ENCODE assay signal across 8 cellular contexts in the genomic region with DNA sequence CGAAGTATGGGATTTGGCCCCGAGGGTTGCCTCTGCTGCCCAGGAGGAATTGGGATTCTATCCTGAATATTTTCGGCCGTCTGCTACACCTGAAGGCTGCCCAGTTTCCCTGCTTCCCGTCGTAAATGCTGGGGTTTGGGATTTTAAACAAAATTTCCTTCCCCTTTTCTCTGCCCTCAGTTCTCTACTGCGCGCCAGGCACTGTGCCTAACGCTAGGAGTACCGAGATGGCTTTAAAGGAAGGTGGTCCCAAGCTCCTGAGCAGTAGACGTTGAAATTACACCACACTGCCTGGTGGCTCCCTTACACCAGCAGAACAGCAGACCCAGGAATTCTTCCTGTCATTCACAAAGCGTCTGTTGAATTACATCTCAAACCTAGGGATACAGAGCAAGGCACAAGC. TPM values are rescaled to one million over a fixed set of nuclear protein-coding genes. Genes with fewer than 3 reads are reported as not detected.
A peak's percentile ranks its signal among the peaks of the same experiment; 100 is the strongest.
DNase-seq lines count a peak whose midpoint lies in the region; ATAC-seq, FAIRE-seq and TF ChIP-seq lines count a peak whose summit lies in the region.

No MANE protein-coding gene starts in this region.

- peak; percentile 13 for ATAC-seq in CD8-positive, alpha-beta T cell
- ATAC-seq in right cardiac atrium (peak; percentile 5 to 27), GM18520 (IDR thresholded peaks at IDR 0.05; ENCODE audit: unreplicated experiment) (no peak)

- no peaks in the 10 kb centered on the region for H3K9me3 ChIP-seq in CD8-positive, alpha-beta T cell (ENCODE audit: low read length)
- H3K9me3 ChIP-seq in HUES48 (ENCODE audit: control insufficient read depth, insufficient read depth, low read length) (no peaks in the 10 kb centered on the region), right cardiac atrium (ENCODE audit: control insufficient read depth, low read length) (no peaks in the 10 kb centered on the region), skeletal muscle satellite cell (replicated peaks; ENCODE audit: low read length) (no peaks in the 10 kb centered on the region)

- H3K27me3 ChIP-seq in CD8-positive, alpha-beta T cell (ENCODE audit: insufficient read depth, low read length): no peaks in the 10 kb centered on the region
- H3K27me3 ChIP-seq in HUES48 (ENCODE audit: control insufficient read depth, insufficient read depth, low read length) (no peaks in the 10 kb centered on the region), right cardiac atrium (ENCODE audit: control insufficient read depth, insufficient read depth) (no peaks in the 10 kb centered on the region), skeletal muscle satellite cell (ENCODE audit: control insufficient read depth, insufficient read depth, low read length) (peaks cover 10% of the 10 kb centered on the region)

- POLR2A ChIA-PET in CD8-positive, alpha-beta T cell (lab: Charles Lee): no interaction called here

- H3K36me3 ChIP-seq in CD8-positive, alpha-beta T cell (ENCODE audit: insufficient read depth, low read length): no peaks in the 10 kb centered on the region
- H3K36me3 ChIP-seq in HUES48 (ENCODE audit: control insufficient read depth, insufficient read depth, low read length) (peaks cover 18% of the 10 kb centered on the region), skeletal muscle satellite cell (ENCODE audit: insufficient read depth, low read length) (peaks cover 23% of the 10 kb centered on the region)

- H3K9ac ChIP-seq in HUES48 (ENCODE audit: low read depth, low read length): no peak overlapping the region
- peak overlapping the region; percentile 75 for H3K9ac ChIP-seq in skeletal muscle satellite cell (ENCODE audit: low read depth, low read length)

- H3K9me3 Mint-ChIP-seq in CD8-positive, alpha-beta T cell: no peaks in the 10 kb centered on the region
- peaks cover 5% of the 10 kb centered on the region for H3K9me3 Mint-ChIP-seq in activated T-helper 2 cell treated with anti-CD3 and anti-CD28 coated beads, Interferon-gamma antibody, Interleukin-2, Interleukin-4, amounts not matched to agents 10 μg/mL and 5 μg/mL and 100 μg/mL, durations not matched to agents 14 hours and 24 hours and 36 hours

- H3K4me3 ChIP-seq in CD8-positive, alpha-beta T cell (ENCODE audit: low read depth, low read length): peak overlapping the region; percentile 76
- H3K4me3 ChIP-seq in HUES48 (ENCODE audit: low read depth, low read length) (peak overlapping the region; percentile 67), right cardiac atrium (ENCODE audit: low read length) (peak overlapping the region; percentile 97), skeletal muscle satellite cell (ENCODE audit: low read length) (peak overlapping the region; percentile 99)

- peaks cover 31% of the 10 kb centered on the region for H3K4me1 ChIP-seq in CD8-positive, alpha-beta T cell (ENCODE audit: insufficient read depth, low read length)
- H3K4me1 ChIP-seq in HUES48 (ENCODE audit: control insufficient read depth, insufficient read depth, low read length): peaks cover 14% of the 10 kb centered on the region
- H3K4me1 ChIP-seq in right cardiac atrium (ENCODE audit: control insufficient read depth, insufficient read depth, low read length): peaks cover 3% of the 10 kb centered on the region
- peaks cover 14% of the 10 kb centered on the region for H3K4me1 ChIP-seq in skeletal muscle satellite cell (ENCODE audit: control insufficient read depth, insufficient read depth, low read length)

- H3K27me3 Mint-ChIP-seq in CD8-positive, alpha-beta T cell (ENCODE audit: low read depth): no peaks in the 10 kb centered on the region
- peaks cover 3% of the 10 kb centered on the region for H3K27me3 Mint-ChIP-seq in activated T-helper 2 cell treated with anti-CD3 and anti-CD28 coated beads, Interferon-gamma antibody, Interleukin-2, Interleukin-4, amounts not matched to agents 10 μg/mL and 5 μg/mL and 100 μg/mL, durations not matched to agents 14 hours and 24 hours and 36 hours (ENCODE audit: low read depth)

- peak in 2 of 7 experiments; percentile 6 to 57 for DNase-seq in CD8-positive, alpha-beta T cell
- DNase-seq in activated T-helper 2 cell treated with anti-CD3 and anti-CD28 coated beads, Interferon-gamma antibody, Interleukin-2, Interleukin-4, amounts not matched to agents 10 μg/mL and 5 μg/mL and 100 μg/mL, durations not matched to agents 14 hours and 24 hours and 36 hours (ENCODE audit: low spot score): no peak
- DNase-seq in right cardiac atrium (no peak), D721Med (ENCODE audit: insufficient read length, low spot score) (no peak), NCI-H774 (lab: John Stamatoyannopoulos, UW) (no peak)

- peaks cover 41% of the 10 kb centered on the region for H3K4me1 Mint-ChIP-seq in CD8-positive, alpha-beta T cell (ENCODE audit: low read depth)
- H3K4me1 Mint-ChIP-seq in activated T-helper 2 cell treated with anti-CD3 and anti-CD28 coated beads, Interferon-gamma antibody, Interleukin-2, Interleukin-4, amounts not matched to agents 10 μg/mL and 5 μg/mL and 100 μg/mL, durations not matched to agents 14 hours and 24 hours and 36 hours (ENCODE audit: low read depth): peaks cover 27% of the 10 kb centered on the region

- intact Hi-C loops in CD8-positive, alpha-beta T cell (cut with DNase I, micrococcal nuclease): loop anchor here (1.0 to 5.0 kb wide), 18 partner anchors 76 to 1951 kb away; partner anchors contain the start of genes PWP1 (in 2 of the 2), SSH1 (in 2 of the 2), ALKBH2 (in 1 of the 2) and CKAP4 (in 1 of the 2)
- intact Hi-C loops in activated T-helper 2 cell treated with anti-CD3 and anti-CD28 coated beads, Interferon-gamma antibody, Interleukin-2, Interleukin-4, amounts not matched to agents 10 μg/mL and 5 μg/mL and 100 μg/mL, durations not matched to agents 14 hours and 24 hours and 36 hours (cut with micrococcal nuclease): loop anchor here (1.0 to 2.0 kb wide), 2 partner anchors 76 to 123 kb away; partner anchors contain the start of gene PWP1
- intact Hi-C loops in right cardiac atrium (cut with DNase I): loop anchor here in 1 of 4 donors (5.0 kb wide), 1 partner anchor 126 kb away; no protein-coding TSS in a partner anchor

- no peak for FAIRE-seq in D721Med (lab: Jason Lieb, UNC)

- WGBS in right cardiac atrium: under 1% methylated on average over 12 of the region's 12 CpGs

- H3K36me3 Mint-ChIP-seq in CD8-positive, alpha-beta T cell: peaks cover 20% of the 10 kb centered on the region
- H3K36me3 Mint-ChIP-seq in activated T-helper 2 cell treated with anti-CD3 and anti-CD28 coated beads, Interferon-gamma antibody, Interleukin-2, Interleukin-4, amounts not matched to agents 10 μg/mL and 5 μg/mL and 100 μg/mL, durations not matched to agents 14 hours and 24 hours and 36 hours (ENCODE audit: low read depth): peaks cover 33% of the 10 kb centered on the region

- peak overlapping the region; percentile 89 for H3K4me3 Mint-ChIP-seq in CD8-positive, alpha-beta T cell
- H3K4me3 Mint-ChIP-seq in activated T-helper 2 cell treated with anti-CD3 and anti-CD28 coated beads, Interferon-gamma antibody, Interleukin-2, Interleukin-4, amounts not matched to agents 10 μg/mL and 5 μg/mL and 100 μg/mL, durations not matched to agents 14 hours and 24 hours and 36 hours (ENCODE audit: low read depth): peak overlapping the region; percentile 83

- H3K27ac Mint-ChIP-seq in CD8-positive, alpha-beta T cell: peak overlapping the region; percentile 90
- H3K27ac Mint-ChIP-seq in activated T-helper 2 cell treated with anti-CD3 and anti-CD28 coated beads, Interferon-gamma antibody, Interleukin-2, Interleukin-4, amounts not matched to agents 10 μg/mL and 5 μg/mL and 100 μg/mL, durations not matched to agents 14 hours and 24 hours and 36 hours: peak overlapping the region; percentile 38

- CTCF ChIA-PET in CD8-positive, alpha-beta T cell (lab: Charles Lee): interaction anchor here (1.8 kb wide), 1 partner anchor 751 kb away, joined by 5 read pairs; no protein-coding TSS in a partner anchor

- peak overlapping the region; percentile 97 for H3K4me2 ChIP-seq in skeletal muscle satellite cell (ENCODE audit: low read length)

- TF ChIP-seq CTCF in CD8-positive, alpha-beta T cell (IDR thresholded peaks at IDR 0.05): no peak
- no peak for TF ChIP-seq CTCF in D721Med (IDR thresholded peaks at IDR 0.05; ENCODE audit: insufficient read depth, missing control alignments)

- peak overlapping the region; percentile 83 for H3K27ac ChIP-seq in CD8-positive, alpha-beta T cell (ENCODE audit: low read depth, low read length)
- H3K27ac ChIP-seq in HUES48 (ENCODE audit: low read depth, low read length) (no peak overlapping the region), right cardiac atrium (ENCODE audit: low read length) (peak overlapping the region; percentile 32)

RNA-seq across cellular contexts. Expression of gene PRDM4, which starts 0.6 kb away (rescaled TPM):
- 10 to 100 TPM; 44.9 to 46.0 TPM for total RNA-seq in CD8-positive, alpha-beta T cell
- 30.5 and 34.4 TPM in 2 replicates for total RNA-seq in activated T-helper 2 cell treated with anti-CD3 and anti-CD28 coated beads, Interferon-gamma antibody, Interleukin-2, Interleukin-4, amounts not matched to agents 10 μg/mL and 5 μg/mL and 100 μg/mL, durations not matched to agents 14 hours and 24 hours and 36 hours
- total RNA-seq in right cardiac atrium: 10 to 100 TPM; 11.6 to 14.9 (median 14.0) TPM
- 6.3 TPM for polyA plus RNA-seq in right cardiac atrium
- total RNA-seq in skeletal muscle satellite cell (2012; rRNA removed): 35.2 and 37.8 TPM in 2 replicates

RNA-seq across cellular contexts. Expression of gene ASCL4, which starts 13.0 kb away (rescaled TPM):
- total RNA-seq in CD8-positive, alpha-beta T cell: not detected
- not detected in 2 replicates for total RNA-seq in activated T-helper 2 cell treated with anti-CD3 and anti-CD28 coated beads, Interferon-gamma antibody, Interleukin-2, Interleukin-4, amounts not matched to agents 10 μg/mL and 5 μg/mL and 100 μg/mL, durations not matched to agents 14 hours and 24 hours and 36 hours
- total RNA-seq in right cardiac atrium: not detected
- polyA plus RNA-seq in right cardiac atrium: 0.02 TPM
- not detected in 2 replicates for total RNA-seq in skeletal muscle satellite cell (2012; rRNA removed)
